17 cellular contexts compared by ENCODE assay signal in genomic region chr14:65745396-65746190, GRCh38.
"Had no signal": no experiment of that assay in that cellular context is flagged by ENCODE, and none has a peak within 500 bp of the region (broad histone marks: within the 10 kb centered on the region; RNA-seq: fewer than 3 reads in every experiment).

No MANE protein-coding gene starts in this region.

- H3K27ac ChIP-seq: adrenal gland, foreskin keratinocyte, neutrophil, right atrium auricular region, stomach, thoracic aorta had no signal

- H3K9me3 Mint-ChIP-seq: activated CD4-positive, alpha-beta memory T cell treated with anti-CD3 and anti-CD28 coated beads, Interleukin-2, amount 10 ng/mL, durations not matched to agents 7 days and 5 days; activated T-cell treated with anti-CD3 and anti-CD28 coated beads, Interleukin-2, amount 50 U/mL, for 72 hours; immature natural killer cell had no signal

- H3K4me1 ChIP-seq: adrenal gland, foreskin keratinocyte, right atrium auricular region, stomach had no signal

- H3K9me3 ChIP-seq: neutrophil, right atrium auricular region, stomach, thoracic aorta had no signal

- H3K4me1 Mint-ChIP-seq: activated CD4-positive, alpha-beta memory T cell treated with anti-CD3 and anti-CD28 coated beads, Interleukin-2, amount 10 ng/mL, durations not matched to agents 7 days and 5 days; immature natural killer cell had no signal

- ATAC-seq: activated CD4-positive, alpha-beta T cell treated with anti-CD3 and anti-CD28 coated beads for 36 hours; activated T-cell treated with anti-CD3 and anti-CD28 coated beads, Interleukin-2, amount 50 U/mL, for 72 hours; foreskin keratinocyte; left cardiac atrium; naive thymus-derived CD4-positive, alpha-beta T cell had no signal

- H3K27ac Mint-ChIP-seq: activated CD4-positive, alpha-beta memory T cell treated with anti-CD3 and anti-CD28 coated beads, Interleukin-2, amount 10 ng/mL, durations not matched to agents 7 days and 5 days; activated CD4-positive, alpha-beta T cell treated with anti-CD3 and anti-CD28 coated beads for 36 hours; activated T-cell treated with anti-CD3 and anti-CD28 coated beads, Interleukin-2, amount 50 U/mL, for 72 hours; immature natural killer cell had no signal

- DNase-seq: activated CD4-positive, alpha-beta memory T cell treated with anti-CD3 and anti-CD28 coated beads, Interleukin-2, amount 10 ng/mL, durations not matched to agents 7 days and 5 days; activated CD4-positive, alpha-beta T cell treated with anti-CD3 and anti-CD28 coated beads for 36 hours; activated T-cell treated with anti-CD3 and anti-CD28 coated beads, Interleukin-2, amount 50 U/mL, for 72 hours; adrenal gland; dermis blood vessel endothelial cell; foreskin keratinocyte; immature natural killer cell; left cardiac atrium; naive thymus-derived CD4-positive, alpha-beta T cell; small intestine; stomach; T-helper 9 cell had no signal

- H3K4me3 ChIP-seq: adrenal gland, right atrium auricular region, stomach, thoracic aorta had no signal

- H3K36me3 ChIP-seq: adrenal gland, neutrophil had no signal

- FAIRE-seq: endometrium, small intestine had no signal

- H3K27me3 ChIP-seq: adrenal gland, foreskin keratinocyte, neutrophil, right atrium auricular region, stomach had no signal

- H3K4me3 Mint-ChIP-seq: activated CD4-positive, alpha-beta memory T cell treated with anti-CD3 and anti-CD28 coated beads, Interleukin-2, amount 10 ng/mL, durations not matched to agents 7 days and 5 days; activated CD4-positive, alpha-beta T cell treated with anti-CD3 and anti-CD28 coated beads for 36 hours; activated T-cell treated with anti-CD3 and anti-CD28 coated beads, Interleukin-2, amount 50 U/mL, for 72 hours; brain; immature natural killer cell; naive thymus-derived CD4-positive, alpha-beta T cell had no signal

- H3K27me3 Mint-ChIP-seq: activated CD4-positive, alpha-beta memory T cell treated with anti-CD3 and anti-CD28 coated beads, Interleukin-2, amount 10 ng/mL, durations not matched to agents 7 days and 5 days; activated CD4-positive, alpha-beta T cell treated with anti-CD3 and anti-CD28 coated beads for 36 hours; brain; naive thymus-derived CD4-positive, alpha-beta T cell had no signal
